Comparison of ENCODE assay signal across 27 cellular contexts in genomic region chr6:42556462-42556861, GRCh38. TPM values are rescaled to one million over a fixed set of nuclear protein-coding genes. Genes with fewer than 3 reads are reported as not detected.
DNase-seq lines count a peak whose midpoint lies in the region; ATAC-seq, FAIRE-seq and TF ChIP-seq lines count a peak whose summit lies in the region.
"Had no signal": no experiment of that assay in that cellular context is flagged by ENCODE, and none has a peak within 500 bp of the region (broad histone marks: within the 10 kb centered on the region; RNA-seq: fewer than 3 reads in every experiment).

No MANE protein-coding gene starts in this region.

- H3K4me3 Mint-ChIP-seq in Caco-2 (ENCODE audit: unreplicated experiment) (no peak overlapping the region), natural killer cell (no peak overlapping the region)
- H3K4me3 Mint-ChIP-seq: activated CD4-positive, alpha-beta T cell treated with anti-CD3 and anti-CD28 coated beads, Interleukin-2, amount 10 ng/mL, durations not matched to agents 7 days and 5 days; activated T-cell treated with anti-CD3 and anti-CD28 coated beads, Interleukin-2, amount 50 U/mL, for 72 hours; effector memory CD8-positive, alpha-beta T cell had no signal

- DNase-seq in Caco-2 (peak; percentile 10 to 58), M059J (ENCODE audit: low read depth) (peak; percentile 43), H1 (ENCODE audit: low read depth in 1 of 2, low spot score in 2 of 2) (no peak), neuronal stem cell (ENCODE audit: low spot score) (no peak), NCI-H446 treated with DMSO at 0.1 percent for 48 hours (lab: John Stamatoyannopoulos, UW) (no peak), natural killer cell (no peak), hepatic stellate cell (ENCODE audit: low spot score) (no peak)
- DNase-seq: activated naive CD4-positive, alpha-beta T cell treated with Interleukin-2 at 50 U/mL for 16 hours; amniotic stem cell; KG1; lower lobe of right lung; NCI-H1694 treated with DMSO at 0.1 percent for 48 hours; NCI-H2171 treated with DMSO at 0.1 percent for 48 hours; occipital lobe; stimulated activated CD4-positive, alpha-beta T cell treated with anti-CD3 and anti-CD28 coated beads, Interleukin-4, amount 100 ng/mL, for 24 hours had no signal

- H3K4me1 Mint-ChIP-seq in Caco-2 (ENCODE audit: low read depth, unreplicated experiment) (no peaks in the 10 kb centered on the region), natural killer cell (no peaks in the 10 kb centered on the region)

- no peak for TF ChIP-seq CTCF in Caco-2 (IDR thresholded peaks at IDR 0.05; ENCODE audit: insufficient read depth in 1 of 2, low read depth in 1 of 2, low read length in 1 of 2, severe bottlenecking in 1 of 2, unreplicated experiment in 1 of 2)
- no peak for TF ChIP-seq CTCF in H1 (IDR thresholded peaks at IDR 0.05; ENCODE audit: control extremely low read depth in 1 of 3, insufficient read depth in 1 of 3, low read depth in 1 of 3, low read length in 3 of 3)
- no peak for TF ChIP-seq CTCF in natural killer cell (IDR thresholded peaks at IDR 0.05)

- H3K56ac ChIP-seq in H1 (replicated peaks; ENCODE audit: insufficient read length, low read depth, low read length), result no peak overlapping the region

- H3K9ac ChIP-seq in H1 (replicated peaks in 1 of 4; ENCODE audit: extremely low read depth in 1 of 4, low read depth in 3 of 4, low read length in 3 of 4), result no peak overlapping the region
- H3K9ac ChIP-seq in neuronal stem cell (ENCODE audit: low read depth, low read length, poor library complexity), result no peak overlapping the region

- H3K36me3 ChIP-seq in Caco-2 (ENCODE audit: control insufficient read depth, insufficient read depth, low read length) (no peaks in the 10 kb centered on the region), H1 (ENCODE audit: control insufficient read depth in 2 of 4, insufficient read depth in 4 of 4, low read length in 3 of 4) (no peaks in the 10 kb centered on the region), neuronal stem cell (replicated peaks in 1 of 2; ENCODE audit: control insufficient read depth in 2 of 2, insufficient read depth in 2 of 2, low read length in 2 of 2) (no peaks in the 10 kb centered on the region)
- H3K36me3 ChIP-seq: lower lobe of right lung, right atrium auricular region had no signal

- TF ChIP-seq POLR2A in H1 (IDR thresholded peaks at IDR 0.05; ENCODE audit: control extremely low read depth in 1 of 2, low read depth in 2 of 2, low read length in 2 of 2), result no peak

- no TSS peak for BruUV-seq in Caco-2 (replicated peaks; lab: Mats Ljungman, UMichigan)

- TF ChIP-seq EP300 in H1 (IDR thresholded peaks at IDR 0.05; ENCODE audit: borderline replicate concordance in 1 of 2, low read depth in 2 of 2, low read length in 2 of 2), result no peak

- no peak for FAIRE-seq in H1 (lab: Jason Lieb, UNC)
- FAIRE-seq: colon, D721Med, GM19239, keratinocyte had no signal

- no peaks in the 10 kb centered on the region for H3K79me2 ChIP-seq in H1 (ENCODE audit: control insufficient read depth in 1 of 2, insufficient read depth in 2 of 2, low read length in 2 of 2)

- no peak overlapping the region for H3K4me2 ChIP-seq in H1 (ENCODE audit: insufficient read depth in 1 of 2, low read depth in 2 of 2, low read length in 2 of 2)
- H3K4me2 ChIP-seq in neuronal stem cell (ENCODE audit: insufficient read depth, low read length, poor library complexity, severe bottlenecking), result no peak overlapping the region

- no peaks in the 10 kb centered on the region for H3K27me3 ChIP-seq in Caco-2 (replicated peaks; ENCODE audit: control insufficient read depth, insufficient read depth, low read length)
- H3K27me3 ChIP-seq in H1 (replicated peaks in 1 of 4; ENCODE audit: control insufficient read depth in 3 of 4, extremely low read depth in 1 of 4, insufficient read depth in 3 of 4, low read length in 3 of 4), result peaks cover 0 to 2% (median 0%) of the 10 kb centered on the region in 4 experiments; a peak in 1 of 7 replicates
- no peaks in the 10 kb centered on the region for H3K27me3 ChIP-seq in neuronal stem cell (ENCODE audit: control insufficient read depth in 3 of 3, insufficient read depth in 3 of 3, low read depth in 1 of 3, low read length in 3 of 3)
- H3K27me3 ChIP-seq: right atrium auricular region had no signal

- no peak overlapping the region for H3K4me3 ChIP-seq in Caco-2 (ENCODE audit: low read depth, low read length)
- no peak overlapping the region for H3K4me3 ChIP-seq in H1 (ENCODE audit: extremely low read depth in 1 of 4, insufficient read depth in 2 of 4, low read depth in 3 of 4, low read length in 4 of 4)
- no peak overlapping the region for H3K4me3 ChIP-seq in neuronal stem cell (ENCODE audit: low read length in 2 of 2)
- H3K4me3 ChIP-seq: lower lobe of right lung, right atrium auricular region had no signal

- H4K5ac ChIP-seq in H1 (ENCODE audit: insufficient read length, low read depth, low read length), result no peak overlapping the region

- H3K27me3 Mint-ChIP-seq in Caco-2 (ENCODE audit: insufficient read depth, unreplicated experiment), result no peaks in the 10 kb centered on the region
- peaks cover 5 to 12% of the 10 kb centered on the region in 2 donors for H3K27me3 Mint-ChIP-seq in natural killer cell (ENCODE audit: low read depth in 2 of 2)

- CTCF ChIA-PET in Caco-2 (lab: Charles Lee), result interaction anchor here (0.9 kb wide), 1 partner anchor 9 kb away, joined by 3 read pairs; no protein-coding TSS in a partner anchor
- CTCF ChIA-PET in H1 (lab: Charles Lee; ENCODE audit: partially characterized antibody), result interaction anchor here (0.6 to 2.8 kb wide), 4 partner anchors 8 to 394 kb away, joined by 4 to 21 read pairs (median 9); partner anchors contain the start of gene UBR2

- TF ChIP-seq RAD21 in H1 (IDR thresholded peaks at IDR 0.05 in 1 of 2, conservative IDR thresholded peaks at IDR 0.05 in 1 of 2; ENCODE audit: low read depth in 2 of 2, low read length in 2 of 2), result no peak

- ATAC-seq in natural killer cell, result no peak
- ATAC-seq in HG03442 (IDR thresholded peaks at IDR 0.05; ENCODE audit: unreplicated experiment), result no peak

- intact Hi-C loops in Caco-2 (cut with micrococcal nuclease; ENCODE audit: unreplicated experiment), result no loop called here
- intact Hi-C loops in natural killer cell (cut with micrococcal nuclease), result no loop called here

- H3K14ac ChIP-seq in H1 (ENCODE audit: insufficient read length) (no peak overlapping the region), neuronal stem cell (ENCODE audit: low read length) (no peak overlapping the region)

- H2AFZ ChIP-seq in H1 (ENCODE audit: low read length), result 0 out of 2 replicates have a peak overlapping the region, but pooled peaks have one; percentile 6
- H2AFZ ChIP-seq in neuronal stem cell (ENCODE audit: low read length), result peak overlapping the region; percentile 51

- H3K4me1 ChIP-seq in Caco-2 (peaks cover 5% of the 10 kb centered on the region), H1 (replicated peaks in 1 of 4; ENCODE audit: control insufficient read depth in 3 of 4, insufficient read depth in 4 of 4, low read length in 3 of 4) (no peaks in the 10 kb centered on the region), neuronal stem cell (ENCODE audit: control insufficient read depth in 2 of 2, insufficient read depth in 1 of 2, low read depth in 1 of 2, low read length in 2 of 2) (no peaks in the 10 kb centered on the region)

- H2BK12ac ChIP-seq in H1 (ENCODE audit: low read depth, low read length) (no peak overlapping the region), neuronal stem cell (ENCODE audit: low read length) (no peak overlapping the region)

- H3K36me3 Mint-ChIP-seq in Caco-2 (ENCODE audit: insufficient read depth, unreplicated experiment) (no peaks in the 10 kb centered on the region), natural killer cell (no peaks in the 10 kb centered on the region)

- H3K4ac ChIP-seq in H1 (replicated peaks; ENCODE audit: insufficient read length, low read depth, low read length) (no peak overlapping the region), neuronal stem cell (ENCODE audit: low read length) (no peak overlapping the region)

- H2BK120ac ChIP-seq in H1 (replicated peaks; ENCODE audit: low read depth, low read length), result no peak overlapping the region
- H2BK120ac ChIP-seq in neuronal stem cell (ENCODE audit: low read depth, low read length), result no peak overlapping the region

- H3K23ac ChIP-seq in H1 (ENCODE audit: insufficient read length) (no peak overlapping the region), neuronal stem cell (ENCODE audit: low read depth, low read length, poor library complexity) (no peak overlapping the region)

- H2BK5ac ChIP-seq in H1 (ENCODE audit: low read depth, low read length), result no peak overlapping the region
- no peak overlapping the region for H2BK5ac ChIP-seq in neuronal stem cell (ENCODE audit: low read length)

- no peaks in the 10 kb centered on the region for H3K23me2 ChIP-seq in H1 (ENCODE audit: low read depth, low read length)

- no peak overlapping the region for H3K18ac ChIP-seq in H1 (ENCODE audit: extremely low read depth, low read length)
- H3K18ac ChIP-seq in neuronal stem cell (ENCODE audit: low read length), result no peak overlapping the region

- no peaks in the 10 kb centered on the region for H4K20me1 ChIP-seq in H1 (replicated peaks in 1 of 2; ENCODE audit: control insufficient read depth in 1 of 2, insufficient read depth in 2 of 2, low read length in 2 of 2)

- H3K27ac ChIP-seq in H1 (ENCODE audit: low read depth, low read length) (no peak overlapping the region), neuronal stem cell (replicated peaks; ENCODE audit: low read length) (no peak overlapping the region)
- H3K27ac ChIP-seq: lower lobe of right lung, right atrium auricular region, RWPE1, VCaP had no signal

- H2BK15ac ChIP-seq in H1 (ENCODE audit: low read length), result no peak overlapping the region
- no peak overlapping the region for H2BK15ac ChIP-seq in neuronal stem cell (ENCODE audit: low read length)

- H3K9me3 ChIP-seq in Caco-2 (no peaks in the 10 kb centered on the region), H1 (ENCODE audit: insufficient read depth in 2 of 2, low read depth in 1 of 2, low read length in 1 of 2) (peaks cover 3 to 4% of the 10 kb centered on the region in 2 experiments; a peak in 2 of 4 replicates), neuronal stem cell (replicated peaks in 1 of 2; ENCODE audit: control insufficient read depth in 2 of 2, insufficient read depth in 1 of 2, low read depth in 1 of 2, low read length in 2 of 2) (no peaks in the 10 kb centered on the region)
- H3K9me3 ChIP-seq: lower lobe of right lung, right atrium auricular region had no signal

- H2AK5ac ChIP-seq in H1 (ENCODE audit: low read depth, low read length) (no peak overlapping the region), neuronal stem cell (ENCODE audit: low read depth, low read length) (no peak overlapping the region)

- H4K91ac ChIP-seq in H1 (replicated peaks; ENCODE audit: insufficient read length, low read length) (no peak overlapping the region), neuronal stem cell (ENCODE audit: low read depth, low read length, poor library complexity) (no peak overlapping the region)

- POLR2A ChIA-PET in Caco-2 (lab: Charles Lee) (no interaction called here), H1 (lab: Charles Lee; ENCODE audit: partially characterized antibody) (interaction anchor here (0.8 to 1.5 kb wide), 2 partner anchors 8 to 14 kb away, joined by 3 to 6 read pairs; partner anchors contain the start of gene UBR2)

- H3K27ac Mint-ChIP-seq in Caco-2 (ENCODE audit: unreplicated experiment) (no peak overlapping the region), natural killer cell (no peak overlapping the region)
- H3K27ac Mint-ChIP-seq: activated CD4-positive, alpha-beta T cell treated with anti-CD3 and anti-CD28 coated beads, Interleukin-2, amount 10 ng/mL, durations not matched to agents 7 days and 5 days; activated T-cell treated with anti-CD3 and anti-CD28 coated beads, Interleukin-2, amount 50 U/mL, for 72 hours had no signal

- 79% methylated on average over 4 of the region's 4 CpGs; no CpG with 5 or more reads in 1 of the 2 experiments for WGBS in H1 (ENCODE audit: extremely low coverage in 1 of 2, insufficient coverage in 1 of 2, insufficient read length in 1 of 2, insufficient replicate concordance in 2 of 2, low coverage in 1 of 2, low lambda C conversion rate in 2 of 2, missing lambda C conversion rate in 1 of 2), 2 experiments
- no CpG with 5 or more reads among the region's 4 CpGs for WGBS in neuronal stem cell (ENCODE audit: extremely low coverage in 2 of 2, insufficient read length in 2 of 2, insufficient replicate concordance in 1 of 2), 2 donors

- H3K79me1 ChIP-seq in H1 (ENCODE audit: low read depth, low read length) (no peaks in the 10 kb centered on the region), neuronal stem cell (ENCODE audit: low read depth, low read length) (no peaks in the 10 kb centered on the region)

- H3K9me3 Mint-ChIP-seq in Caco-2 (ENCODE audit: unreplicated experiment) (no peaks in the 10 kb centered on the region), natural killer cell (no peaks in the 10 kb centered on the region)
- H3K9me3 Mint-ChIP-seq: effector memory CD8-positive, alpha-beta T cell; T-helper 2 cell treated with Interferon-gamma antibody and Interleukin-4, amounts not matched to agents 5 μg/mL and 100 μg/mL, for 36 hours had no signal

- no peak overlapping the region for H2BK20ac ChIP-seq in H1 (ENCODE audit: low read length)

- H4K8ac ChIP-seq in H1 (ENCODE audit: extremely low read depth, insufficient read depth, low read length), result no peak overlapping the region
- H4K8ac ChIP-seq in neuronal stem cell (ENCODE audit: low read depth, low read length), result no peak overlapping the region

RNA-seq across cellular contexts. Expression of gene UBR2, which starts 7.4 kb away (rescaled TPM):
- 21.7 TPM in 2 replicates for total RNA-seq in Caco-2 (2022)
- 13.2 and 24.3 TPM in 2 replicates for total RNA-seq in M059J (2014; rRNA removed; shearing (Covaris generic))
- total RNA-seq in H1 (2021; fragmentation: NEBNext Ultra II Directional; extraction: Animal tissue kit (Norgen Biotek cat#: 25700)), result 17.2 and 19.5 TPM in 2 replicates
- polyA plus RNA-seq in H1 (2011; rRNA removed), result 4.5 and 6.5 TPM in 2 replicates
- polyA plus RNA-seq in H1 (2011; cell fraction: cytosol; rRNA removed), result 7.0 TPM
- polyA plus RNA-seq in H1 (2011; cell fraction: nucleus; rRNA removed), result 7.1 TPM
- 6.4 to 10.6 TPM (median 8.2 TPM) in 4 replicates for polyA plus RNA-seq in H1 (2012, experiment 1 of 2)
- 0.66 TPM for polyA plus RNA-seq in H1 (2012, experiment 2 of 2)
- polyA plus RNA-seq in H1 (2013, experiment 1 of 2), result 5.6 TPM
- 5.5 TPM for polyA plus RNA-seq in H1 (2013, experiment 2 of 2)
- polyA minus RNA-seq in H1 (2011; rRNA and poly(A)+ RNA removed), result 17.7 and 23.9 TPM in 2 replicates
- 10.2 TPM for polyA minus RNA-seq in H1 (2011; cell fraction: cytosol; rRNA and poly(A)+ RNA removed)
- 17.3 TPM for polyA minus RNA-seq in H1 (2011; cell fraction: nucleus; rRNA and poly(A)+ RNA removed)
- 5.7 TPM for polyA plus RNA-seq in neuronal stem cell (2013, experiment 1 of 2)
- polyA plus RNA-seq in neuronal stem cell (2013, experiment 2 of 2), result 5.6 TPM
- total RNA-seq in natural killer cell, result 10 to 100 TPM; 44.9 to 57.3 (median 53.2) TPM

Comparison
In these comparisons a context has a peak if more than half of its experiments do, and no peak if none do; other contexts are left out.
1. DNase-seq: peak in Caco-2 (2 of 2) and M059J (single experiment); none in H1 (0 of 2), neuronal stem cell (single experiment), NCI-H446 treated with DMSO at 0.1 percent for 48 hours (single experiment), natural killer cell (single experiment) and hepatic stellate cell (single experiment).